Comparison of ENCODE assay signal across 2 cellular contexts in genomic region chr17:50783193-50783660, GRCh38.
A peak's percentile ranks its signal among the peaks of the same experiment; 100 is the strongest.
TF ChIP-seq lines count a peak whose summit lies in the region.

No MANE protein-coding gene starts in this region.

TF ChIP-seq in HEK293, 187 proteins besides CTCF, POLR2A, EP300 and RAD21:
- TF ChIP-seq ZNF560 (tag by site-specific recombination; IDR thresholded peaks at IDR 0.05; ENCODE audit: borderline replicate concordance) = no peak
- TF ChIP-seq ZNF423 (tag by site-specific recombination; IDR thresholded peaks at IDR 0.05) = peak; percentile 58; the same call in 1 of the 2 replicates
- TF ChIP-seq SP3 (tag by site-specific recombination; IDR thresholded peaks at IDR 0.05) = peak; percentile 17; the same call in 1 of the 2 replicates
- TF ChIP-seq IKZF3 (tag by site-specific recombination; IDR thresholded peaks at IDR 0.05) = peak; percentile 65
- TF ChIP-seq PATZ1 (tag by site-specific recombination; IDR thresholded peaks at IDR 0.05) = 0 out of 2 replicates have a peak, but pooled peaks have one; percentile 13
- no peak for TF ChIP-seq ZSCAN30 (tag by site-specific recombination; IDR thresholded peaks at IDR 0.05)
- TF ChIP-seq ZNF2 (tag by site-specific recombination; IDR thresholded peaks at IDR 0.05) = 0 out of 2 replicates have a peak, but pooled peaks have one; percentile 46
- TF ChIP-seq ZNF530 (tag by site-specific recombination; IDR thresholded peaks at IDR 0.05; ENCODE audit: low read depth) = peak; percentile 87; the same call in 1 of the 2 replicates
- TF ChIP-seq REST (tag by site-specific recombination; IDR thresholded peaks at IDR 0.05) = no peak
- TF ChIP-seq ZBTB7A (tag by site-specific recombination; IDR thresholded peaks at IDR 0.05; ENCODE audit: low read depth) = no peak
- no peak for TF ChIP-seq REPIN1 (tag by site-specific recombination; IDR thresholded peaks at IDR 0.05; ENCODE audit: low read depth)
- no peak for TF ChIP-seq ZNF580 (tag by site-specific recombination; IDR thresholded peaks at IDR 0.05)
- 0 out of 2 replicates have a peak, but pooled peaks have one; percentile 27 for TF ChIP-seq KLF8 (tag by site-specific recombination; IDR thresholded peaks at IDR 0.05)
- TF ChIP-seq ZNF140 (tag by site-specific recombination; IDR thresholded peaks at IDR 0.05) = no peak
- peak; percentile 63 for TF ChIP-seq ZNF660 (tag by site-specific recombination; IDR thresholded peaks at IDR 0.05)
- TF ChIP-seq ZNF223 (tag by site-specific recombination; IDR thresholded peaks at IDR 0.05) = 0 out of 2 replicates have a peak, but pooled peaks have one; percentile 63
- TF ChIP-seq ZNF596 (tag by site-specific recombination; IDR thresholded peaks at IDR 0.05) = no peak
- TF ChIP-seq ZNF654 (tag by site-specific recombination; IDR thresholded peaks at IDR 0.05; ENCODE audit: low read depth) = peak; percentile 91
- peak; percentile 74; the same call in 1 of the 2 replicates for TF ChIP-seq ZBTB20 (tag by site-specific recombination; IDR thresholded peaks at IDR 0.05)
- TF ChIP-seq ZNF114 (tag by site-specific recombination; IDR thresholded peaks at IDR 0.05) = no peak
- 0 out of 2 replicates have a peak, but pooled peaks have one; percentile 21 for TF ChIP-seq ZXDB (tag by site-specific recombination; IDR thresholded peaks at IDR 0.05)

TF ChIP-seq in K562, 482 proteins besides CTCF, POLR2A, EP300 and RAD21 (continues in another document):
- TF ChIP-seq SAFB2 (IDR thresholded peaks at IDR 0.05; ENCODE audit: borderline replicate concordance, low read depth, low read length, severe bottlenecking) (no peak), NUFIP1 (IDR thresholded peaks at IDR 0.05; ENCODE audit: partially characterized antibody) (no peak), ZNF12 (CRISPR knock-in tag; IDR thresholded peaks at IDR 0.05) (no peak), JUN (IDR thresholded peaks at IDR 0.05; ENCODE audit: borderline replicate concordance, low read depth, low read length) (0 out of 2 replicates have a peak, but pooled peaks have one; percentile 38), JUN (CRISPR knock-in tag; IDR thresholded peaks at IDR 0.05; ENCODE audit: borderline replicate concordance) (no peak), ZFP30 (CRISPR knock-in tag; IDR thresholded peaks at IDR 0.05; ENCODE audit: borderline replicate concordance) (no peak), HOMEZ (CRISPR knock-in tag; IDR thresholded peaks at IDR 0.05) (no peak), ZKSCAN1 (IDR thresholded peaks at IDR 0.05; ENCODE audit: low read depth, low read length) (0 out of 2 replicates have a peak, but pooled peaks have one; percentile 21), XRCC5 (IDR thresholded peaks at IDR 0.05; ENCODE audit: low read depth, low read length) (peak; percentile 74), PRDM10 (IDR thresholded peaks at IDR 0.05; ENCODE audit: partially characterized antibody) (peak; percentile 20), ZFP1 (CRISPR knock-in tag; IDR thresholded peaks at IDR 0.05) (no peak), POU5F1 (IDR thresholded peaks at IDR 0.05; ENCODE audit: borderline replicate concordance, low read depth, low read length, partially characterized antibody) (no peak), ZKSCAN3 (CRISPR knock-in tag; IDR thresholded peaks at IDR 0.05) (no peak), ZNF740 (CRISPR knock-in tag; IDR thresholded peaks at IDR 0.05) (0 out of 2 replicates have a peak, but pooled peaks have one; percentile 29), ZNF740 (tag; IDR thresholded peaks at IDR 0.05) (no peak), SRF (CRISPR knock-in tag; IDR thresholded peaks at IDR 0.05) (peak in 1 of 2 experiments; percentile 57; a peak in 1 of 4 replicates), BCOR (IDR thresholded peaks at IDR 0.05) (no peak), SREBF2 (CRISPR knock-in tag; IDR thresholded peaks at IDR 0.05) (no peak), HNRNPLL (IDR thresholded peaks at IDR 0.05; ENCODE audit: low read depth, low read length, poor library complexity, severe bottlenecking) (no peak), JUND (IDR thresholded peaks at IDR 0.05; ENCODE audit: borderline replicate concordance, low read depth, low read length) (peak; percentile 52), JUND (tag; IDR thresholded peaks at IDR 0.05; ENCODE audit: borderline replicate concordance, low read depth, low read length) (no peak; the same call in 2 of the 3 replicates), MAFF (IDR thresholded peaks at IDR 0.05; ENCODE audit: low read length) (no peak), ZMIZ1 (IDR thresholded peaks at IDR 0.05; ENCODE audit: low read depth in 2 of 2, low read length in 2 of 2) (no peak), RCOR1 (IDR thresholded peaks at IDR 0.05; ENCODE audit: borderline replicate concordance in 1 of 2, low read depth in 2 of 2, low read length in 2 of 2) (peak in 1 of 2 experiments; percentile 52; a peak in 1 of 4 replicates), SMC3 (conservative IDR thresholded peaks at IDR 0.05; ENCODE audit: insufficient read depth, low read depth, low read length) (peak; percentile 99), FOXA3 (CRISPR knock-in tag; conservative IDR thresholded peaks at IDR 0.05 in 1 of 2, IDR thresholded peaks at IDR 0.05 in 1 of 2) (no peak), ARNT (IDR thresholded peaks at IDR 0.05) (no peak), KAT8 (IDR thresholded peaks at IDR 0.05; ENCODE audit: low read depth) (no peak), MEIS2 (IDR thresholded peaks at IDR 0.05; ENCODE audit: partially characterized antibody) (no peak), THRA (IDR thresholded peaks at IDR 0.05) (no peak), IRF1 (CRISPR knock-in tag; IDR thresholded peaks at IDR 0.05; ENCODE audit: borderline replicate concordance) (no peak), NR2F6 (CRISPR knock-in tag; IDR thresholded peaks at IDR 0.05) (no peak), TSC22D4 (tag; IDR thresholded peaks at IDR 0.05) (no peak), RBM34 (IDR thresholded peaks at IDR 0.05; ENCODE audit: borderline replicate concordance, insufficient read depth, low read length) (no peak), PHF21A (IDR thresholded peaks at IDR 0.05; ENCODE audit: borderline replicate concordance, low read depth) (no peak), NR2C2 (CRISPR knock-in tag; IDR thresholded peaks at IDR 0.05) (no peak), NR2C2 (tag; IDR thresholded peaks at IDR 0.05) (no peak), SRSF9 (IDR thresholded peaks at IDR 0.05; ENCODE audit: borderline replicate concordance, low read depth, low read length) (no peak)
